In the genomic region with DNA sequence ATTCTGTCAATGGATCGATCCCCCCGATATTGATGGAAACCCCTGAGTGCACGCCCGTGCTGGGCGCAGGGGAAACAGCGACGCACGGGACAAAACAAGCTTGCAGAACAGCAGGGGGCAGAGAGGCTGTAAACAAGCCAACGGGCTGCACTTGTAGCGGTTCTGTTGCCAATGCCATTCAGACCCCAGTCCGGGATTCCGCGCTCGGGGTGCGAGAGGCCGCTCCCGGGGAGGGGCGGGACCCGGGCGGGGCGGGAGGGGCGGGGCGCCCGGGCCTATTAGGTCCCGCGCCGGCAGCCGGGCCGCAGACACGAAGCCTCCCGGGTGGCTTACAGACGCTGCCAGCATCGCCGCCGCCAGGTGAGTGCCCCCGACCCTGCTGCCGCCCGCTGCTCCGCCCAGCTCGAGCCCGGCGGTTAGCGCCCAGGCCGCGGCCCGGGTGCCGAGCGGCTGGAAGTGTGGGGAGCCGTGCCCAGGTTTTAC, we compare ENCODE assay signal across 8 cellular contexts. TPM values are rescaled to one million over a fixed set of nuclear protein-coding genes. Genes with fewer than 3 reads are reported as not detected.
DNase-seq lines count a peak whose midpoint lies in the region; ATAC-seq and TF ChIP-seq lines count a peak whose summit lies in the region.

A gene with protein sequence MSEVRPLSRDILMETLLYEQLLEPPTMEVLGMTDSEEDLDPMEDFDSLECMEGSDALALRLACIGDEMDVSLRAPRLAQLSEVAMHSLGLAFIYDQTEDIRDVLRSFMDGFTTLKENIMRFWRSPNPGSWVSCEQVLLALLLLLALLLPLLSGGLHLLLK (plus strand): TSS at position 307 of the 483 bp plus-strand sequence. CDS start 13,273 bp downstream, outside the sequence.

- H3K27me3 Mint-ChIP-seq in stimulated activated naive CD8-positive, alpha-beta T cell treated with anti-CD3 and anti-CD28 coated beads, Interleukin-15, amount 100 ng/mL, for 72 hours, result no peaks in the 10 kb centered on the region

- DNase-seq in NCI-H2227 (lab: John Stamatoyannopoulos, UW; ENCODE audit: unreplicated experiment), result peak; percentile 27
- no peak for DNase-seq in NCI-H2227 treated with DMSO at 0.1 percent for 48 hours (lab: John Stamatoyannopoulos, UW)
- DNase-seq in NB4 (ENCODE audit: low read depth), result peak; percentile 81
- DNase-seq in activated CD4-positive, alpha-beta T cell treated with anti-CD3 and anti-CD28 coated beads for 1 hour, result peak; percentile 24
- peak; percentile 57 for DNase-seq in dermis blood vessel endothelial cell
- DNase-seq in medulla oblongata (ENCODE audit: extremely low spot score), result peak; percentile 16
- peak; percentile 39 to 41 for DNase-seq in stimulated activated naive CD8-positive, alpha-beta T cell treated with anti-CD3 and anti-CD28 coated beads, Interleukin-15, amount 100 ng/mL, for 72 hours
- DNase-seq in cerebellar nuclear complex (lab: John Stamatoyannopoulos, UW), result no peak

- peaks cover 10% of the 10 kb centered on the region for H3K4me1 Mint-ChIP-seq in stimulated activated naive CD8-positive, alpha-beta T cell treated with anti-CD3 and anti-CD28 coated beads, Interleukin-15, amount 100 ng/mL, for 72 hours

- TF ChIP-seq POLR2A in NB4 (IDR thresholded peaks at IDR 0.05; ENCODE audit: extremely low read depth, insufficient read length), result no peak

- no peak within 1 kb of the TSS for H3K27ac Mint-ChIP-seq in stimulated activated naive CD8-positive, alpha-beta T cell treated with anti-CD3 and anti-CD28 coated beads, Interleukin-15, amount 100 ng/mL, for 72 hours

- peak; percentile 16 for TF ChIP-seq CTCF in NB4 (IDR thresholded peaks at IDR 0.05; ENCODE audit: low read depth, low read length)

- no peaks in the 10 kb centered on the region for H3K9me3 Mint-ChIP-seq in stimulated activated naive CD8-positive, alpha-beta T cell treated with anti-CD3 and anti-CD28 coated beads, Interleukin-15, amount 100 ng/mL, for 72 hours

- H3K4me3 Mint-ChIP-seq in stimulated activated naive CD8-positive, alpha-beta T cell treated with anti-CD3 and anti-CD28 coated beads, Interleukin-15, amount 100 ng/mL, for 72 hours, result peak within 1 kb of the TSS; percentile 81 to 84

- peak; percentile 72 for ATAC-seq in stimulated activated naive CD8-positive, alpha-beta T cell treated with anti-CD3 and anti-CD28 coated beads, Interleukin-15, amount 100 ng/mL, for 72 hours

- H3K4me3 ChIP-seq in NB4 (ENCODE audit: low read depth, low read length), result peak within 1 kb of the TSS; percentile 60

RNA-seq across cellular contexts. Expression of the gene that starts here (rescaled TPM):
- 1.7 and 1.9 TPM in 2 replicates for total RNA-seq in dermis blood vessel endothelial cell

Comparison
In these comparisons a context has a peak if more than half of its experiments do, and no peak if none do; other contexts are left out.
1. DNase-seq: peak in NCI-H2227 (single experiment), NB4 (single experiment), activated CD4-positive, alpha-beta T cell treated with anti-CD3 and anti-CD28 coated beads for 1 hour (single experiment), dermis blood vessel endothelial cell (single experiment), medulla oblongata (single experiment) and stimulated activated naive CD8-positive, alpha-beta T cell treated with anti-CD3 and anti-CD28 coated beads, Interleukin-15, amount 100 ng/mL, for 72 hours (2 of 2); none in NCI-H2227 treated with DMSO at 0.1 percent for 48 hours (single experiment) and cerebellar nuclear complex (0 of 2).